ENCODE assay signal across 8 cellular contexts in genomic region chr22:31291716-31292644, GRCh38. TPM values are rescaled to one million over a fixed set of nuclear protein-coding genes. Genes with fewer than 3 reads are reported as not detected.
DNase-seq lines count a peak whose midpoint lies in the region; ATAC-seq and TF ChIP-seq lines count a peak whose summit lies in the region.

PIK3IP1 (minus strand) TSS chr22:31292488; CDS start chr22:31292344, 144 bp downstream.

- H3K4me1 Mint-ChIP-seq in CD4-positive, alpha-beta memory T cell: peaks cover 43 to 83% (median 62%) of the 10 kb centered on the region in 4 donors

- peaks cover 72% of the 10 kb centered on the region for H3K4me1 ChIP-seq in CD4-positive, alpha-beta memory T cell (ENCODE audit: insufficient read depth, low read length)
- peaks cover 3% of the 10 kb centered on the region for H3K4me1 ChIP-seq in smooth muscle cell (ENCODE audit: low read depth)

- H3K4me3 Mint-ChIP-seq in CD4-positive, alpha-beta memory T cell: peak within 1 kb of the TSS; percentile 95 to 100 (median 98)

- peaks cover 27% of the 10 kb centered on the region for H3K36me3 ChIP-seq in CD4-positive, alpha-beta memory T cell (ENCODE audit: insufficient read depth, low read length)
- no peaks in the 10 kb centered on the region for H3K36me3 ChIP-seq in smooth muscle cell (ENCODE audit: low read depth)

- TF ChIP-seq CTCF in HFF-Myc (IDR thresholded peaks at IDR 0.05; ENCODE audit: low read depth, low read length, missing control alignments) (peak; percentile 62), smooth muscle cell (IDR thresholded peaks at IDR 0.05; ENCODE audit: borderline replicate concordance, insufficient read depth, poor library complexity, severe bottlenecking) (peak; percentile 25)

- DNase-seq in CD4-positive, alpha-beta memory T cell: peak; percentile 87 to 92 (median 87)
- DNase-seq in HFF-Myc (ENCODE audit: extremely low read depth, low read depth) (no peak), NCI-H446 (lab: John Stamatoyannopoulos, UW) (peak; percentile 60 to 89), cerebellar cortex (ENCODE audit: low spot score) (peak; percentile 98), iris pigment epithelial cell (ENCODE audit: low read depth) (peak; percentile 95), smooth muscle cell (lab: John Stamatoyannopoulos, UW; ENCODE audit: unreplicated experiment) (peak; percentile 32)
- peak; percentile 71 for DNase-seq in activated CD4-positive, CD25-positive, alpha-beta regulatory T cell treated with anti-CD3 and anti-CD28 coated beads, Interleukin-2, amount 50 U/mL, for 72 hours

- no peaks in the 10 kb centered on the region for H3K79me2 ChIP-seq in smooth muscle cell (ENCODE audit: low read depth)

- H3K4me2 ChIP-seq in smooth muscle cell: peak within 1 kb of the TSS; percentile 88

- peak within 1 kb of the TSS; percentile 55 for H2AFZ ChIP-seq in smooth muscle cell (ENCODE audit: low read depth)

- H3K27me3 ChIP-seq in CD4-positive, alpha-beta memory T cell (ENCODE audit: insufficient read depth, low read length): no peaks in the 10 kb centered on the region
- H3K27me3 ChIP-seq in smooth muscle cell (ENCODE audit: low read depth): no peaks in the 10 kb centered on the region

- POLR2A ChIA-PET in CD4-positive, alpha-beta memory T cell (lab: Charles Lee; ENCODE audit: partially characterized antibody): interaction anchor here (0.6 to 17.3 kb wide), 41 partner anchors 11 to 657 kb away, joined by 3 to 1203 read pairs (median 6); partner anchors contain the start of genes DRG1, EIF4ENIF1, LIMK2 and MORC2

- peaks cover 40 to 55% of the 10 kb centered on the region in 2 donors for H3K36me3 Mint-ChIP-seq in CD4-positive, alpha-beta memory T cell

- peak within 1 kb of the TSS; percentile 89 to 99 for H3K4me3 ChIP-seq in CD4-positive, alpha-beta memory T cell (ENCODE audit: low read length in 2 of 2)
- H3K4me3 ChIP-seq in HFF-Myc (replicated peaks; ENCODE audit: low read depth, low read length): peak within 1 kb of the TSS; percentile 50
- peak within 1 kb of the TSS; percentile 55 for H3K4me3 ChIP-seq in smooth muscle cell

- CTCF ChIA-PET in CD4-positive, alpha-beta memory T cell (lab: Charles Lee; ENCODE audit: partially characterized antibody): interaction anchor here (1.0 to 13.6 kb wide), 11 partner anchors 9 to 342 kb away, joined by 3 to 140 read pairs (median 6); partner anchors contain the start of genes LIMK2 and PATZ1

- intact Hi-C loops in CD4-positive, alpha-beta memory T cell (cut with micrococcal nuclease): loop anchor here (1.0 to 5.0 kb wide), 7 partner anchors 13 to 985 kb away; partner anchors contain the start of genes LIMK2, SELENOM and SFI1

- ATAC-seq in HG03439 (IDR thresholded peaks at IDR 0.05; ENCODE audit: unreplicated experiment): no peak

- H3K27me3 Mint-ChIP-seq in CD4-positive, alpha-beta memory T cell: no peaks in the 10 kb centered on the region

- 5% methylated on average over 24 of the region's 24 CpGs for WGBS in smooth muscle cell (ENCODE audit: low lambda C conversion rate)

- H3K9ac ChIP-seq in smooth muscle cell (ENCODE audit: low read depth): peak within 1 kb of the TSS; percentile 80

- H3F3A ChIP-seq in smooth muscle cell (ENCODE audit: low read depth): no peaks in the 10 kb centered on the region

- peaks cover 0 to 5% (median 0%) of the 10 kb centered on the region in 8 donors for H3K9me3 Mint-ChIP-seq in CD4-positive, alpha-beta memory T cell

- peak within 1 kb of the TSS; percentile 98 to 100 (median 99) for H3K27ac Mint-ChIP-seq in CD4-positive, alpha-beta memory T cell

- no peaks in the 10 kb centered on the region for H3K9me3 ChIP-seq in CD4-positive, alpha-beta memory T cell (ENCODE audit: control insufficient read depth in 1 of 2, low read length in 2 of 2)
- H3K9me3 ChIP-seq in smooth muscle cell (replicated peaks; ENCODE audit: low read depth): no peaks in the 10 kb centered on the region

- no peaks in the 10 kb centered on the region for H4K20me1 ChIP-seq in smooth muscle cell (ENCODE audit: low read depth)

- H3K27ac ChIP-seq in CD4-positive, alpha-beta memory T cell (ENCODE audit: low read depth, low read length): peak within 1 kb of the TSS; percentile 100
- peak within 1 kb of the TSS; percentile 79 for H3K27ac ChIP-seq in smooth muscle cell (ENCODE audit: low read depth)

RNA-seq across cellular contexts. Expression of gene PIK3IP1, which starts in this region (rescaled TPM):
- 100 to 1,000 TPM; 399 to 411 TPM for total RNA-seq in CD4-positive, alpha-beta memory T cell
- polyA plus RNA-seq in CD4-positive, alpha-beta memory T cell: 100 to 1,000 TPM; 418 to 473 TPM
- 12.6 and 16.9 TPM in 2 replicates for total RNA-seq in smooth muscle cell
- 20.2 and 26.3 TPM in 2 replicates for polyA plus RNA-seq in smooth muscle cell

Comparison
In these comparisons a context has a peak if more than half of its experiments do, and no peak if none do; other contexts are left out.
1. RNA of gene PIK3IP1 (total RNA-seq): 399 to 411 TPM in CD4-positive, alpha-beta memory T cell; 12.6 to 16.9 TPM in smooth muscle cell; every median in the first group is over 10 times any median in the second.
2. RNA of gene PIK3IP1 (polyA plus RNA-seq): 418 to 473 TPM in CD4-positive, alpha-beta memory T cell; 20.2 to 26.3 TPM in smooth muscle cell; every median in the first group is over 10 times any median in the second.
3. Peak in every context shown above with its lines, with median percentiles within 50 percentile points of each other: H3K4me3 ChIP-seq.